In the genomic region with DNA sequence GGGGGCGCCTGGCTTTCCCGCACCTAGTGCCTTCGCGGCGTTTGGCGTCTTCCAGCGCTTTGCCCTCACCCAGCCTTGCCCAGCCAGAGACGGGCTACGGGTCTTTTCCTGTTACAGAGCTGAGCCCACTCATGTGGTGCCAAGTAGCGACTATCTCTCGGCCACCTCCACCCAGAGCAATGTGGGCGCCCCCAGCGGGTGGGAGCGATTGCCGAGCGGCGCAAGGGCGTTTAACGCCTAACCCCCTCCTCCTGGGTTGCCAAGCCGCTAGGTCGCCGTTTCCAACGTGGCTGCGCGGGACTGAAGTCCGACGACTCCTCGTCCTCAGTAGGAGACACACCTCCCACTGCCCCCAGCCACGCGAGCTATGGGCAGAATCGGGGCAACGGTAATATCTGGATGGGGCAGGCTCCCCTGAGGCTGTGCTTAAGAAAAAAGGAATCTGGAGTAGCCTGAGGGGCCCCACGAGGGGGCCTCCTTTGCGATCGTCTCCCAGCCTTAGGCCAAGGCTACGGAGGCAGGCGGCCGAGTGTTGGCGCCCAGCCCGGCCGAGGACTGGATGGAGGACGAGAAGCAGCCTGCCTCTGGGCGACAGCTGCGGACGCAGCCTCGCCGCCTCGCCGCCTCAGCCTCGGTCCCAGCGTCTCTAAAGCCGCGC, we compare ENCODE assay signal across 16 cellular contexts. TPM values are rescaled to one million over a fixed set of nuclear protein-coding genes. Genes with fewer than 3 reads are reported as not detected.
DNase-seq lines count a peak whose midpoint lies in the region; ATAC-seq, FAIRE-seq and TF ChIP-seq lines count a peak whose summit lies in the region.
"Had no signal": no experiment of that assay in that cellular context is flagged by ENCODE, and none has a peak within 500 bp of the region (broad histone marks: within the 10 kb centered on the region; RNA-seq: fewer than 3 reads in every experiment).

No MANE protein-coding gene starts in this region.

- peak overlapping the region; percentile 80 for H3K23ac ChIP-seq in neuronal stem cell (ENCODE audit: low read depth, low read length, poor library complexity)

- TF ChIP-seq CTCF in natural killer cell (IDR thresholded peaks at IDR 0.05) (no peak), endodermal cell (conservative IDR thresholded peaks at IDR 0.05) (no peak), kidney (IDR thresholded peaks at IDR 0.05; ENCODE audit: borderline replicate concordance, extremely low read depth, insufficient read depth) (no peak)

- peak overlapping the region; percentile 17 for H2BK120ac ChIP-seq in neuronal stem cell (ENCODE audit: low read depth, low read length)

- no peak overlapping the region for H3K27ac ChIP-seq in endodermal cell (ENCODE audit: low read depth, low read length)
- H3K27ac ChIP-seq in neuronal stem cell (replicated peaks; ENCODE audit: low read length): no peak overlapping the region
- H3K27ac ChIP-seq in aorta (ENCODE audit: low read depth in 1 of 2, low read length in 2 of 2): no peak overlapping the region
- no peak overlapping the region for H3K27ac ChIP-seq in kidney (ENCODE audit: low read depth in 2 of 2, low read length in 2 of 2)

- H3K36me3 Mint-ChIP-seq in natural killer cell: no peaks in the 10 kb centered on the region
- peaks cover 7% of the 10 kb centered on the region for H3K36me3 Mint-ChIP-seq in natural killer cell treated with Interleukin-12 subunit alpha and Interleukin-12 subunit beta and Interleukin-15 and Interleukin-18, amount 100 ng/mL, for 72 hours
- no peaks in the 10 kb centered on the region for H3K36me3 Mint-ChIP-seq in endodermal cell (ENCODE audit: low read depth)

- DNase-seq in natural killer cell: no peak
- DNase-seq in natural killer cell treated with Interleukin-12 subunit alpha and Interleukin-12 subunit beta and Interleukin-15 and Interleukin-18, amount 100 ng/mL, for 72 hours (ENCODE audit: low spot score): no peak
- peak; percentile 76 for DNase-seq in endodermal cell
- DNase-seq in neuronal stem cell (ENCODE audit: low spot score): no peak
- peak in 1 of 2 donors; percentile 54 for DNase-seq in aorta
- DNase-seq in kidney: no peak
- no peak for DNase-seq in medulla oblongata (ENCODE audit: extremely low spot score)
- DNase-seq: DMS153; MM.1S; naive thymus-derived CD8-positive, alpha-beta T cell; NCI-H2107 had no signal

- H2BK15ac ChIP-seq in neuronal stem cell (ENCODE audit: low read length): no peak overlapping the region

- no peak overlapping the region for H3K14ac ChIP-seq in neuronal stem cell (ENCODE audit: low read length)

- H3K36me3 ChIP-seq in endodermal cell (ENCODE audit: control insufficient read depth, insufficient read depth, low read length) (no peaks in the 10 kb centered on the region), neuronal stem cell (replicated peaks in 1 of 2; ENCODE audit: control insufficient read depth in 2 of 2, insufficient read depth in 2 of 2, low read length in 2 of 2) (no peaks in the 10 kb centered on the region), aorta (ENCODE audit: control insufficient read depth in 1 of 2, insufficient read depth in 2 of 2, low read length in 1 of 2) (no peaks in the 10 kb centered on the region), kidney (ENCODE audit: control insufficient read depth in 1 of 2, insufficient read depth in 2 of 2, low read length in 2 of 2) (no peaks in the 10 kb centered on the region)

- H3K9me3 Mint-ChIP-seq in natural killer cell (no peaks in the 10 kb centered on the region), endodermal cell (no peaks in the 10 kb centered on the region)
- H3K9me3 Mint-ChIP-seq in natural killer cell treated with Interleukin-12 subunit alpha and Interleukin-12 subunit beta and Interleukin-15 and Interleukin-18, amount 100 ng/mL, for 72 hours: no peaks in the 10 kb centered on the region
- H3K9me3 Mint-ChIP-seq: activated T-cell treated with anti-CD3 and anti-CD28 coated beads, Interleukin-2, amount 50 U/mL, for 72 hours; central memory CD8-positive, alpha-beta T cell had no signal

- H4K8ac ChIP-seq in neuronal stem cell (ENCODE audit: low read depth, low read length): no peak overlapping the region

- H3K9me3 ChIP-seq in endodermal cell (ENCODE audit: control insufficient read depth, low read length): no peaks in the 10 kb centered on the region
- H3K9me3 ChIP-seq in neuronal stem cell (replicated peaks in 1 of 2; ENCODE audit: control insufficient read depth in 2 of 2, insufficient read depth in 1 of 2, low read depth in 1 of 2, low read length in 2 of 2): peaks cover 0 to 4% of the 10 kb centered on the region in 2 donors
- no peaks in the 10 kb centered on the region for H3K9me3 ChIP-seq in aorta (ENCODE audit: control insufficient read depth, low read length)
- H3K9me3 ChIP-seq in kidney (ENCODE audit: control insufficient read depth in 1 of 2, low read length in 2 of 2): no peaks in the 10 kb centered on the region

- H3K18ac ChIP-seq in neuronal stem cell (ENCODE audit: low read length): peak overlapping the region; percentile 64

- H3K4me3 Mint-ChIP-seq in natural killer cell (peak overlapping the region; percentile 4), endodermal cell (no peak overlapping the region)
- no peak overlapping the region for H3K4me3 Mint-ChIP-seq in natural killer cell treated with Interleukin-12 subunit alpha and Interleukin-12 subunit beta and Interleukin-15 and Interleukin-18, amount 100 ng/mL, for 72 hours
- H3K4me3 Mint-ChIP-seq: central memory CD8-positive, alpha-beta T cell had no signal

- H3K9ac ChIP-seq in endodermal cell (ENCODE audit: extremely low read depth, low read length, poor library complexity, severe bottlenecking) (no peak overlapping the region), neuronal stem cell (ENCODE audit: low read depth, low read length, poor library complexity) (peak overlapping the region; percentile 44), kidney (ENCODE audit: low read length in 2 of 2) (no peak overlapping the region)

- no peaks in the 10 kb centered on the region for H3K79me1 ChIP-seq in neuronal stem cell (ENCODE audit: low read depth, low read length)

- no peak overlapping the region for H4K91ac ChIP-seq in neuronal stem cell (ENCODE audit: low read depth, low read length, poor library complexity)

- H3K4me2 ChIP-seq in neuronal stem cell (ENCODE audit: insufficient read depth, low read length, poor library complexity, severe bottlenecking): peak overlapping the region; percentile 4

- H3K27ac Mint-ChIP-seq in natural killer cell (no peak overlapping the region), endodermal cell (no peak overlapping the region)
- no peak overlapping the region for H3K27ac Mint-ChIP-seq in natural killer cell treated with Interleukin-12 subunit alpha and Interleukin-12 subunit beta and Interleukin-15 and Interleukin-18, amount 100 ng/mL, for 72 hours
- H3K27ac Mint-ChIP-seq: activated T-cell treated with anti-CD3 and anti-CD28 coated beads, Interleukin-2, amount 50 U/mL, for 72 hours had no signal

- H3K4me3 ChIP-seq in endodermal cell (ENCODE audit: low read length) (no peak overlapping the region), neuronal stem cell (ENCODE audit: low read length in 2 of 2) (no peak overlapping the region), aorta (ENCODE audit: low read length in 2 of 2) (no peak overlapping the region), kidney (ENCODE audit: low read length in 2 of 2) (no peak overlapping the region)

- no peak overlapping the region for H3K4ac ChIP-seq in neuronal stem cell (ENCODE audit: low read length)

- ATAC-seq in natural killer cell: no peak
- ATAC-seq in natural killer cell treated with Interleukin-12 subunit alpha and Interleukin-12 subunit beta and Interleukin-15 and Interleukin-18, amount 100 ng/mL, for 72 hours: no peak
- peak; percentile 45 for ATAC-seq in aorta (ENCODE audit: low FRiP score)
- no peak for ATAC-seq in GM21786 (IDR thresholded peaks at IDR 0.05; ENCODE audit: unreplicated experiment)
- ATAC-seq: activated T-cell treated with anti-CD3 and anti-CD28 coated beads, Interleukin-2, amount 50 U/mL, for 72 hours; naive thymus-derived CD8-positive, alpha-beta T cell had no signal

- H3K4me1 ChIP-seq in endodermal cell (ENCODE audit: control insufficient read depth, insufficient read depth, low read length) (peaks cover 5% of the 10 kb centered on the region), neuronal stem cell (ENCODE audit: control insufficient read depth in 2 of 2, insufficient read depth in 1 of 2, low read depth in 1 of 2, low read length in 2 of 2) (peaks cover 6 to 14% of the 10 kb centered on the region in 2 donors), aorta (ENCODE audit: control insufficient read depth in 1 of 2, insufficient read depth in 2 of 2, low read length in 2 of 2) (no peaks in the 10 kb centered on the region), kidney (ENCODE audit: control insufficient read depth in 1 of 2, insufficient read depth in 1 of 2, low read depth in 1 of 2, low read length in 2 of 2) (no peaks in the 10 kb centered on the region)

- peaks cover 61 to 66% of the 10 kb centered on the region in 2 donors for H3K27me3 Mint-ChIP-seq in natural killer cell (ENCODE audit: low read depth in 2 of 2)
- peaks cover 46 to 51% of the 10 kb centered on the region in 2 donors for H3K27me3 Mint-ChIP-seq in natural killer cell treated with Interleukin-12 subunit alpha and Interleukin-12 subunit beta and Interleukin-15 and Interleukin-18, amount 100 ng/mL, for 72 hours
- peaks cover 97% of the 10 kb centered on the region for H3K27me3 Mint-ChIP-seq in endodermal cell (ENCODE audit: insufficient read depth)

- peak overlapping the region; percentile 91 for H2AK5ac ChIP-seq in neuronal stem cell (ENCODE audit: low read depth, low read length)

- H3K4me1 Mint-ChIP-seq in natural killer cell (peaks cover 19 to 43% of the 10 kb centered on the region in 2 donors), endodermal cell (peaks cover 5% of the 10 kb centered on the region)
- peaks cover 9 to 17% of the 10 kb centered on the region in 2 donors for H3K4me1 Mint-ChIP-seq in natural killer cell treated with Interleukin-12 subunit alpha and Interleukin-12 subunit beta and Interleukin-15 and Interleukin-18, amount 100 ng/mL, for 72 hours (ENCODE audit: low read depth in 2 of 2)

- intact Hi-C loops in natural killer cell (cut with micrococcal nuclease): no loop called here
- intact Hi-C loops in aorta (cut with DNase I): no loop called here
- intact Hi-C loops in kidney (cut with DNase I): no loop called here

- H3K27me3 ChIP-seq in endodermal cell (ENCODE audit: control insufficient read depth, insufficient read depth, low read length, poor library complexity, severe bottlenecking): peaks cover 100% of the 10 kb centered on the region
- H3K27me3 ChIP-seq in neuronal stem cell (ENCODE audit: control insufficient read depth in 3 of 3, insufficient read depth in 3 of 3, low read depth in 1 of 3, low read length in 3 of 3): peaks cover 73 to 99% (median 98%) of the 10 kb centered on the region in 3 experiments
- H3K27me3 ChIP-seq in aorta (ENCODE audit: control insufficient read depth in 1 of 2, insufficient read depth in 2 of 2, low read length in 1 of 2): peaks cover 0 to 2% of the 10 kb centered on the region in 2 donors

- WGBS in endodermal cell (ENCODE audit: insufficient coverage in 1 of 2, insufficient read length in 1 of 2), 2 experiments: 4 to 5% methylated on average over 22 to 53 of the region's 53 CpGs
- WGBS in neuronal stem cell (ENCODE audit: extremely low coverage in 2 of 2, insufficient read length in 2 of 2, insufficient replicate concordance in 1 of 2), 2 donors: no CpG with 5 or more reads among the region's 53 CpGs
- WGBS in aorta, 2 donors: 1 to 6% methylated on average over 48 to 53 of the region's 53 CpGs

- no peak overlapping the region for H2BK12ac ChIP-seq in neuronal stem cell (ENCODE audit: low read length)

- H2AFZ ChIP-seq in neuronal stem cell (ENCODE audit: low read length): peak overlapping the region; percentile 61

- FAIRE-seq in kidney (lab: Jason Lieb, UNC): no peak
- FAIRE-seq: GM12892, islet of Langerhans had no signal

- peak overlapping the region; percentile 75 for H2BK5ac ChIP-seq in neuronal stem cell (ENCODE audit: low read length)

RNA-seq across cellular contexts. Expression of gene TLX3, which starts 5.8 kb away (rescaled TPM):
- not detected for total RNA-seq in natural killer cell
- not detected for total RNA-seq in natural killer cell treated with Interleukin-12 subunit alpha and Interleukin-12 subunit beta and Interleukin-15 and Interleukin-18, amount 100 ng/mL, for 72 hours
- total RNA-seq in endodermal cell: not detected
- polyA plus RNA-seq in endodermal cell (2013, experiment 1 of 2): 13.1 TPM
- 9.2 TPM for polyA plus RNA-seq in endodermal cell (2013, experiment 2 of 2)
- polyA plus RNA-seq in neuronal stem cell (2013, experiment 1 of 2): not detected
- polyA plus RNA-seq in neuronal stem cell (2013, experiment 2 of 2): not detected
- total RNA-seq in aorta: not detected
- not detected for polyA plus RNA-seq in aorta
- total RNA-seq in kidney: not detected
- not detected for polyA plus RNA-seq in kidney (ENCODE audit: insufficient read depth, low read depth, low replicate concordance)
- total RNA-seq: activated T-cell treated with anti-CD3 and anti-CD28 coated beads, Interleukin-2, amount 50 U/mL, for 72 hours; naive thymus-derived CD8-positive, alpha-beta T cell had no signal
- polyA plus RNA-seq: naive thymus-derived CD8-positive, alpha-beta T cell had no signal
